8 cellular contexts compared by ENCODE assay signal in genomic region chr16:80804451-80805383, GRCh38. TPM values are rescaled to one million over a fixed set of nuclear protein-coding genes. Genes with fewer than 3 reads are reported as not detected.
DNase-seq lines count a peak whose midpoint lies in the region; ATAC-seq and TF ChIP-seq lines count a peak whose summit lies in the region.

TSS of gene CDYL2 (minus strand) at chr16:80804598. CDS start at chr16:80804173, 425 bp downstream.

- H3K9me3 ChIP-seq in CD8-positive, alpha-beta memory T cell (ENCODE audit: low read length) = no peaks in the 10 kb centered on the region

- no peaks in the 10 kb centered on the region for H3K36me3 ChIP-seq in CD8-positive, alpha-beta memory T cell (ENCODE audit: insufficient read depth, low read length)
- H3K36me3 ChIP-seq in urinary bladder (ENCODE audit: insufficient read depth) = no peaks in the 10 kb centered on the region

- POLR2A ChIA-PET in CD8-positive, alpha-beta memory T cell (lab: Charles Lee) = no interaction called here

- DNase-seq in CD8-positive, alpha-beta memory T cell = peak in 4 of 5 donors; percentile 28 to 65 (median 37)
- DNase-seq in Jurkat, Clone E6-1 (ENCODE audit: low read depth, low spot score) = no peak
- peak; percentile 68 for DNase-seq in activated CD8-positive, alpha-beta memory T cell treated with anti-CD3 and anti-CD28 coated beads, Interleukin-2, amount 50 U/mL, for 48 hours
- DNase-seq in natural killer cell (no peak), amniotic stem cell (lab: John Stamatoyannopoulos, UW) (no peak)

- peaks cover 24 to 49% (median 40%) of the 10 kb centered on the region in 3 donors for H3K4me1 Mint-ChIP-seq in CD8-positive, alpha-beta memory T cell
- H3K4me1 Mint-ChIP-seq in natural killer cell = peaks cover 0 to 8% of the 10 kb centered on the region in 2 donors

- H3K4me3 ChIP-seq in CD8-positive, alpha-beta memory T cell (ENCODE audit: low read length) = no peak within 1 kb of the TSS
- H3K4me3 ChIP-seq in Jurkat, Clone E6-1 (ENCODE audit: low read length) = peak within 1 kb of the TSS; percentile 47
- peak within 1 kb of the TSS; percentile 89 for H3K4me3 ChIP-seq in urinary bladder (ENCODE audit: low read depth, low read length)

- peaks cover 0 to 2% (median 0%) of the 10 kb centered on the region in 5 donors for H3K9me3 Mint-ChIP-seq in CD8-positive, alpha-beta memory T cell
- H3K9me3 Mint-ChIP-seq in natural killer cell = no peaks in the 10 kb centered on the region

- peaks cover 0 to 2% of the 10 kb centered on the region in 2 donors for H3K27me3 Mint-ChIP-seq in CD8-positive, alpha-beta memory T cell
- peaks cover 28 to 45% of the 10 kb centered on the region in 2 donors for H3K27me3 Mint-ChIP-seq in natural killer cell (ENCODE audit: low read depth in 2 of 2)

- ATAC-seq in GM21423 (IDR thresholded peaks at IDR 0.05; ENCODE audit: unreplicated experiment) (peak; percentile 78), esophagus mucosa (peak; percentile 59), natural killer cell (peak; percentile 47 to 75 (median 74))

- peaks cover 0 to 6% (median 1%) of the 10 kb centered on the region in 3 donors for H3K36me3 Mint-ChIP-seq in CD8-positive, alpha-beta memory T cell
- H3K36me3 Mint-ChIP-seq in natural killer cell = no peaks in the 10 kb centered on the region

- no peaks in the 10 kb centered on the region for H3K4me1 ChIP-seq in CD8-positive, alpha-beta memory T cell (ENCODE audit: insufficient read depth, low read length)
- peaks cover 2% of the 10 kb centered on the region for H3K4me1 ChIP-seq in urinary bladder (ENCODE audit: insufficient read depth)

- CTCF ChIA-PET in CD8-positive, alpha-beta memory T cell (lab: Charles Lee) = no interaction called here

- intact Hi-C loops in natural killer cell (cut with micrococcal nuclease) = no loop called here

- H3K4me3 Mint-ChIP-seq in CD8-positive, alpha-beta memory T cell = peak within 1 kb of the TSS; percentile 91 to 97 (median 94)
- H3K4me3 Mint-ChIP-seq in natural killer cell = peak within 1 kb of the TSS; percentile 92

- peak within 1 kb of the TSS in 6 of 8 donors; percentile 80 to 93 (median 90) for H3K27ac Mint-ChIP-seq in CD8-positive, alpha-beta memory T cell
- no peak within 1 kb of the TSS for H3K27ac Mint-ChIP-seq in natural killer cell

- no peak within 1 kb of the TSS for H3K27ac ChIP-seq in CD8-positive, alpha-beta memory T cell (ENCODE audit: low read depth, low read length)
- no peak within 1 kb of the TSS for H3K27ac ChIP-seq in urinary bladder (ENCODE audit: low read depth)

- WGBS in urinary bladder = 3% methylated on average over 77 of the region's 79 CpGs

- no peaks in the 10 kb centered on the region for H3K27me3 ChIP-seq in CD8-positive, alpha-beta memory T cell (ENCODE audit: insufficient read depth, low read length, poor library complexity, severe bottlenecking)

- TF ChIP-seq CTCF in natural killer cell (IDR thresholded peaks at IDR 0.05) = no peak

RNA-seq across cellular contexts. Expression of gene CDYL2, which starts in this region (rescaled TPM):
- 10 to 100 TPM; 40.6 to 42.0 TPM for total RNA-seq in CD8-positive, alpha-beta memory T cell
- polyA plus RNA-seq in CD8-positive, alpha-beta memory T cell = 3.8 TPM
- polyA plus RNA-seq in Jurkat, Clone E6-1 (2012; ENCODE audit: insufficient read depth, insufficient read length) = 3.8 TPM
- total RNA-seq in esophagus mucosa (5.3 TPM), natural killer cell (10 to 100 TPM in 1 of 3 donors, 1 to 10 TPM in 2; 2.7 to 14.5 (median 3.4) TPM), urinary bladder (12.2 TPM)
- polyA plus RNA-seq in urinary bladder = 2.9 TPM

Comparison
In these comparisons a context has a peak if more than half of its experiments do, and no peak if none do; other contexts are left out.
1. DNase-seq: peak in CD8-positive, alpha-beta memory T cell (4 of 5) and activated CD8-positive, alpha-beta memory T cell treated with anti-CD3 and anti-CD28 coated beads, Interleukin-2, amount 50 U/mL, for 48 hours (single experiment); none in Jurkat, Clone E6-1 (single experiment), natural killer cell (single experiment) and amniotic stem cell (single experiment).
2. H3K27ac Mint-ChIP-seq: peak in CD8-positive, alpha-beta memory T cell (6 of 8); none in natural killer cell (0 of 2).
3. Peak in every context shown above with its lines, with median percentiles within 50 percentile points of each other: ATAC-seq.